In genomic region chr1:27137022-27137542, GRCh38 we compare ENCODE assay signal across 1 cellular context.
TF ChIP-seq lines count a peak whose summit lies in the region.

No MANE protein-coding gene starts in this region.

TF ChIP-seq in endothelial cell of umbilical vein, 7 proteins besides CTCF, POLR2A, EP300 and RAD21 (continued from another document):
- TF ChIP-seq MAX (IDR thresholded peaks at IDR 0.05; ENCODE audit: insufficient read depth, insufficient read length) (no peak), EZH2 (IDR thresholded peaks at IDR 0.05; ENCODE audit: borderline replicate concordance, low read depth, low read length, severe bottlenecking) (no peak), POLR2AphosphoS5 (IDR thresholded peaks at IDR 0.05; ENCODE audit: insufficient read depth, low read depth, low read length) (no peak)
